Comparison of ENCODE assay signal across 19 cellular contexts in genomic region chr20:61949363-61949713, GRCh38.
DNase-seq lines count a peak whose midpoint lies in the region; ATAC-seq and TF ChIP-seq lines count a peak whose summit lies in the region.
"Had no signal": no experiment of that assay in that cellular context is flagged by ENCODE, and none has a peak within 500 bp of the region (broad histone marks: within the 10 kb centered on the region; RNA-seq: fewer than 3 reads in every experiment).

No MANE protein-coding gene starts in this region.

- H3K36me3 ChIP-seq in lower lobe of right lung, result no peaks in the 10 kb centered on the region
- H3K36me3 ChIP-seq in CD4-positive, alpha-beta memory T cell (ENCODE audit: insufficient read depth, low read length), result no peaks in the 10 kb centered on the region
- H3K36me3 ChIP-seq: HAP-1 had no signal

- no peak overlapping the region for H3K27ac Mint-ChIP-seq in chondrocyte (ENCODE audit: unreplicated experiment)
- no peak overlapping the region for H3K27ac Mint-ChIP-seq in type B pancreatic cell
- no peak overlapping the region for H3K27ac Mint-ChIP-seq in CD4-positive, alpha-beta memory T cell
- H3K27ac Mint-ChIP-seq: B cell had no signal

- no peaks in the 10 kb centered on the region for H3K36me3 Mint-ChIP-seq in chondrocyte (ENCODE audit: low read depth)
- no peaks in the 10 kb centered on the region for H3K36me3 Mint-ChIP-seq in type B pancreatic cell
- H3K36me3 Mint-ChIP-seq in CD4-positive, alpha-beta memory T cell, result no peaks in the 10 kb centered on the region

- H3K4me3 Mint-ChIP-seq in chondrocyte (ENCODE audit: unreplicated experiment) (no peak overlapping the region), type B pancreatic cell (no peak overlapping the region)
- no peak overlapping the region for H3K4me3 Mint-ChIP-seq in CD4-positive, alpha-beta memory T cell
- H3K4me3 Mint-ChIP-seq: B cell had no signal

- peaks cover 21% of the 10 kb centered on the region for H3K27me3 ChIP-seq in lower lobe of right lung (ENCODE audit: low read depth)
- H3K27me3 ChIP-seq in CD4-positive, alpha-beta memory T cell (ENCODE audit: insufficient read depth, low read length), result no peaks in the 10 kb centered on the region

- H3K9me3 Mint-ChIP-seq in chondrocyte (ENCODE audit: low read depth), result no peaks in the 10 kb centered on the region
- H3K9me3 Mint-ChIP-seq in type B pancreatic cell, result no peaks in the 10 kb centered on the region
- H3K9me3 Mint-ChIP-seq in CD4-positive, alpha-beta memory T cell, result peaks cover 0 to 3% (median 0%) of the 10 kb centered on the region in 8 donors

- peak; percentile 3 for DNase-seq in activated CD4-positive, CD25-positive, alpha-beta regulatory T cell treated with anti-CD3 and anti-CD28 coated beads, Interleukin-2, amount 50 U/mL, for 72 hours
- no peak for DNase-seq in activated CD4-positive, CD25-positive, alpha-beta regulatory T cell (lab: John Stamatoyannopoulos, UW)
- peak; percentile 72 for DNase-seq in chondrocyte (ENCODE audit: low spot score)
- DNase-seq in lower lobe of right lung, result peak; percentile 14
- DNase-seq in type B pancreatic cell (ENCODE audit: extremely low spot score, unreplicated experiment), result peak; percentile 56
- DNase-seq in SW 1271 (lab: John Stamatoyannopoulos, UW), result no peak
- DNase-seq in KG1 (lab: John Stamatoyannopoulos, UW), result no peak
- no peak for DNase-seq in CD4-positive, alpha-beta memory T cell
- DNase-seq: COR-L47, GF-D8, NCI-H1105 treated with DMSO at 0.1 percent for 48 hours, NCI-H1694, NCI-H2081 treated with DMSO at 0.1 percent for 48 hours, NCI-H446 treated with DMSO at 0.1 percent for 48 hours, NCI-H69, SIG-M5 had no signal

- CTCF ChIA-PET in CD4-positive, alpha-beta memory T cell (lab: Charles Lee; ENCODE audit: partially characterized antibody), result no interaction called here

- no peak for TF ChIP-seq CTCF in chondrocyte (IDR thresholded peaks at IDR 0.05)
- no peak for TF ChIP-seq CTCF in lower lobe of right lung (IDR thresholded peaks at IDR 0.05)
- no peak for TF ChIP-seq CTCF in type B pancreatic cell (conservative IDR thresholded peaks at IDR 0.05)

- no peaks in the 10 kb centered on the region for H3K4me1 ChIP-seq in lower lobe of right lung
- no peaks in the 10 kb centered on the region for H3K4me1 ChIP-seq in CD4-positive, alpha-beta memory T cell (ENCODE audit: insufficient read depth, low read length)
- H3K4me1 ChIP-seq: HAP-1 had no signal

- H3K4me1 Mint-ChIP-seq in chondrocyte (ENCODE audit: low read depth) (peaks cover 2% of the 10 kb centered on the region), type B pancreatic cell (ENCODE audit: unreplicated experiment) (no peaks in the 10 kb centered on the region)
- H3K4me1 Mint-ChIP-seq in CD4-positive, alpha-beta memory T cell, result no peaks in the 10 kb centered on the region
- H3K4me1 Mint-ChIP-seq: B cell had no signal

- H3K27me3 Mint-ChIP-seq in chondrocyte (ENCODE audit: low read depth) (peaks cover under 1% of the 10 kb centered on the region), type B pancreatic cell (no peaks in the 10 kb centered on the region)
- peaks cover 3% of the 10 kb centered on the region in 2 donors for H3K27me3 Mint-ChIP-seq in CD4-positive, alpha-beta memory T cell

- intact Hi-C loops in lower lobe of right lung (cut with DNase I), result no loop called here
- intact Hi-C loops in CD4-positive, alpha-beta memory T cell (cut with micrococcal nuclease), result no loop called here

- H3K27ac ChIP-seq in lower lobe of right lung, result no peak overlapping the region
- H3K27ac ChIP-seq in CD4-positive, alpha-beta memory T cell (ENCODE audit: low read depth, low read length), result no peak overlapping the region
- H3K27ac ChIP-seq: 22Rv1 had no signal

- no peak overlapping the region for H3K4me3 ChIP-seq in lower lobe of right lung
- H3K4me3 ChIP-seq in CD4-positive, alpha-beta memory T cell (ENCODE audit: low read length in 2 of 2), result no peak overlapping the region
- H3K4me3 ChIP-seq: HAP-1 had no signal

- H3K9me3 ChIP-seq in lower lobe of right lung, result no peaks in the 10 kb centered on the region
- H3K9me3 ChIP-seq in CD4-positive, alpha-beta memory T cell (ENCODE audit: control insufficient read depth in 1 of 2, low read length in 2 of 2), result no peaks in the 10 kb centered on the region
- H3K9me3 ChIP-seq: HAP-1 had no signal

- POLR2A ChIA-PET in CD4-positive, alpha-beta memory T cell (lab: Charles Lee; ENCODE audit: partially characterized antibody), result no interaction called here

- peak in 1 of 2 donors; percentile 15 for ATAC-seq in lower lobe of right lung

Comparison
In these comparisons a context has a peak if more than half of its experiments do, and no peak if none do; other contexts are left out.
1. DNase-seq: peak in activated CD4-positive, CD25-positive, alpha-beta regulatory T cell treated with anti-CD3 and anti-CD28 coated beads, Interleukin-2, amount 50 U/mL, for 72 hours (single experiment), chondrocyte (single experiment), lower lobe of right lung (single experiment) and type B pancreatic cell (single experiment); none in activated CD4-positive, CD25-positive, alpha-beta regulatory T cell (0 of 4), SW 1271 (0 of 2), KG1 (single experiment) and CD4-positive, alpha-beta memory T cell (0 of 5).